ENCODE assay signal across 27 cellular contexts in genomic region chr16:28297308-28297707, GRCh38. TPM values are rescaled to one million over a fixed set of nuclear protein-coding genes. Genes with fewer than 3 reads are reported as not detected.
DNase-seq lines count a peak whose midpoint lies in the region; ATAC-seq and TF ChIP-seq lines count a peak whose summit lies in the region.
"Had no signal": no experiment of that assay in that cellular context is flagged by ENCODE, and none has a peak within 500 bp of the region (broad histone marks: within the 10 kb centered on the region; RNA-seq: fewer than 3 reads in every experiment).

No MANE protein-coding gene starts in this region.

- CTCF ChIA-PET in activated naive CD4-positive, alpha-beta T cell treated with anti-CD3 and anti-CD28 coated beads, Interleukin-2, amount 10 ng/mL, durations not matched to agents 7 days and 5 days (lab: Charles Lee) = interaction anchor here (1.1 kb wide), 1 partner anchor 19 kb away, joined by 4 read pairs; no protein-coding TSS in a partner anchor

- H3K9me3 Mint-ChIP-seq in activated naive CD4-positive, alpha-beta T cell treated with anti-CD3 and anti-CD28 coated beads, Interleukin-2, amount 10 ng/mL, durations not matched to agents 7 days and 5 days = no peaks in the 10 kb centered on the region
- H3K9me3 Mint-ChIP-seq in brain = peaks cover 0 to 3% (median 0%) of the 10 kb centered on the region in 5 experiments
- H3K9me3 Mint-ChIP-seq in stimulated activated naive CD8-positive, alpha-beta T cell treated with anti-CD3 and anti-CD28 coated beads, Interleukin-15, amount 100 ng/mL, for 72 hours = no peaks in the 10 kb centered on the region
- H3K9me3 Mint-ChIP-seq: neural crest cell had no signal

- DNase-seq in activated naive CD4-positive, alpha-beta T cell treated with anti-CD3 and anti-CD28 coated beads, Interleukin-2, amount 10 ng/mL, durations not matched to agents 7 days and 5 days = no peak
- DNase-seq in activated naive CD4-positive, alpha-beta T cell (lab: John Stamatoyannopoulos, UW) = no peak
- no peak for DNase-seq in stimulated activated naive CD8-positive, alpha-beta T cell treated with anti-CD3 and anti-CD28 coated beads, Interleukin-15, amount 100 ng/mL, for 72 hours
- DNase-seq in COLO668 (lab: John Stamatoyannopoulos, UW; ENCODE audit: unreplicated experiment) = no peak
- no peak for DNase-seq in effector CD4-positive, alpha-beta T cell
- DNase-seq in cerebellum (ENCODE audit: low spot score) = no peak
- DNase-seq: activated gamma-delta T cell treated with Interleukin-2 at 50 U/mL for 16 hours; aorta; central memory CD4-positive, alpha-beta T cell; foreskin fibroblast; GF-D8; H7; hippocampal formation; IMR-90; left ventricle myocardium inferior; MG63; midbrain; NCI-H1436 treated with DMSO at 0.1 percent for 48 hours; NCI-H524; NK-92 treated with Interleukin-12 subunit alpha and Interleukin-12 subunit beta, amount 100 ng/mL, for 24 hours; Peyer's patch; WERI-Rb-1 had no signal

- no peak for TF ChIP-seq CTCF in brain (conservative IDR thresholded peaks at IDR 0.05)

- ATAC-seq in stimulated activated naive CD8-positive, alpha-beta T cell treated with anti-CD3 and anti-CD28 coated beads, Interleukin-15, amount 100 ng/mL, for 72 hours = no peak

- H3K4me3 Mint-ChIP-seq in activated naive CD4-positive, alpha-beta T cell treated with anti-CD3 and anti-CD28 coated beads, Interleukin-2, amount 10 ng/mL, durations not matched to agents 7 days and 5 days = peak overlapping the region; percentile 32
- H3K4me3 Mint-ChIP-seq in brain = peak overlapping the region in 3 of 5 experiments; percentile 45 to 84 (median 69)
- peak overlapping the region; percentile 54 to 70 for H3K4me3 Mint-ChIP-seq in stimulated activated naive CD8-positive, alpha-beta T cell treated with anti-CD3 and anti-CD28 coated beads, Interleukin-15, amount 100 ng/mL, for 72 hours

- peaks cover 4% of the 10 kb centered on the region; the same call in 1 of the 2 replicates for H3K36me3 ChIP-seq in KOPT-K1 (ENCODE audit: insufficient read depth, low read length)
- H3K36me3 ChIP-seq: left ventricle myocardium inferior, MG63, Peyer's patch, SJSA1 had no signal

- peak overlapping the region; percentile 76 for H3K27ac Mint-ChIP-seq in activated naive CD4-positive, alpha-beta T cell treated with anti-CD3 and anti-CD28 coated beads, Interleukin-2, amount 10 ng/mL, durations not matched to agents 7 days and 5 days
- H3K27ac Mint-ChIP-seq in brain = peak overlapping the region in 2 of 5 experiments; percentile 62 to 82
- H3K27ac Mint-ChIP-seq in stimulated activated naive CD8-positive, alpha-beta T cell treated with anti-CD3 and anti-CD28 coated beads, Interleukin-15, amount 100 ng/mL, for 72 hours = peak overlapping the region; percentile 79 to 87

- H3K36me3 Mint-ChIP-seq in activated naive CD4-positive, alpha-beta T cell treated with anti-CD3 and anti-CD28 coated beads, Interleukin-2, amount 10 ng/mL, durations not matched to agents 7 days and 5 days = peaks cover 14% of the 10 kb centered on the region
- H3K36me3 Mint-ChIP-seq in brain = peaks cover 36% of the 10 kb centered on the region

- peaks cover 41% of the 10 kb centered on the region for H3K27me3 Mint-ChIP-seq in activated naive CD4-positive, alpha-beta T cell treated with anti-CD3 and anti-CD28 coated beads, Interleukin-2, amount 10 ng/mL, durations not matched to agents 7 days and 5 days
- peaks cover 8% of the 10 kb centered on the region for H3K27me3 Mint-ChIP-seq in brain
- no peaks in the 10 kb centered on the region for H3K27me3 Mint-ChIP-seq in stimulated activated naive CD8-positive, alpha-beta T cell treated with anti-CD3 and anti-CD28 coated beads, Interleukin-15, amount 100 ng/mL, for 72 hours

- peak overlapping the region; percentile 27 for H3K27ac ChIP-seq in KOPT-K1 (ENCODE audit: low read depth, low read length, poor library complexity, severe bottlenecking)
- H3K27ac ChIP-seq: HL-60, left ventricle myocardium inferior, Peyer's patch, SJSA1, WERI-Rb-1 had no signal

- peaks cover 51% of the 10 kb centered on the region for H3K4me1 Mint-ChIP-seq in activated naive CD4-positive, alpha-beta T cell treated with anti-CD3 and anti-CD28 coated beads, Interleukin-2, amount 10 ng/mL, durations not matched to agents 7 days and 5 days
- peaks cover 64% of the 10 kb centered on the region for H3K4me1 Mint-ChIP-seq in brain
- peaks cover 79% of the 10 kb centered on the region for H3K4me1 Mint-ChIP-seq in stimulated activated naive CD8-positive, alpha-beta T cell treated with anti-CD3 and anti-CD28 coated beads, Interleukin-15, amount 100 ng/mL, for 72 hours

- H3K9me3 ChIP-seq in KOPT-K1 (ENCODE audit: insufficient read depth, low read length, poor library complexity, severe bottlenecking) = no peaks in the 10 kb centered on the region
- H3K9me3 ChIP-seq: left ventricle myocardium inferior, MG63, Peyer's patch, SJSA1 had no signal

RNA-seq across cellular contexts. Expression of gene SBK1, which starts 5.0 kb away (rescaled TPM):
- polyA plus RNA-seq in brain (ENCODE audit: insufficient read depth, low read depth, low replicate concordance) = 80.1 TPM
- 28.1 TPM for total RNA-seq in cerebellum
- total RNA-seq: SJSA1 had no signal
